ENCODE assay signal across 1 cellular context in genomic region chr1:111133863-111134262, GRCh38.
TF ChIP-seq lines count a peak whose summit lies in the region.

No MANE protein-coding gene starts in this region.

TF ChIP-seq in GM12878, 131 proteins besides CTCF, POLR2A, EP300 and RAD21:
- no peak for TF ChIP-seq CEBPZ (IDR thresholded peaks at IDR 0.05; ENCODE audit: low read depth, low read length)
- TF ChIP-seq ZBED1 (IDR thresholded peaks at IDR 0.05; ENCODE audit: borderline replicate concordance) = no peak
- no peak for TF ChIP-seq RELB (IDR thresholded peaks at IDR 0.05; ENCODE audit: low read depth)
- TF ChIP-seq NR2F1 (conservative IDR thresholded peaks at IDR 0.05) = no peak
- no peak for TF ChIP-seq IKZF1 (conservative IDR thresholded peaks at IDR 0.05)
